10 cellular contexts compared by ENCODE assay signal in the genomic region with DNA sequence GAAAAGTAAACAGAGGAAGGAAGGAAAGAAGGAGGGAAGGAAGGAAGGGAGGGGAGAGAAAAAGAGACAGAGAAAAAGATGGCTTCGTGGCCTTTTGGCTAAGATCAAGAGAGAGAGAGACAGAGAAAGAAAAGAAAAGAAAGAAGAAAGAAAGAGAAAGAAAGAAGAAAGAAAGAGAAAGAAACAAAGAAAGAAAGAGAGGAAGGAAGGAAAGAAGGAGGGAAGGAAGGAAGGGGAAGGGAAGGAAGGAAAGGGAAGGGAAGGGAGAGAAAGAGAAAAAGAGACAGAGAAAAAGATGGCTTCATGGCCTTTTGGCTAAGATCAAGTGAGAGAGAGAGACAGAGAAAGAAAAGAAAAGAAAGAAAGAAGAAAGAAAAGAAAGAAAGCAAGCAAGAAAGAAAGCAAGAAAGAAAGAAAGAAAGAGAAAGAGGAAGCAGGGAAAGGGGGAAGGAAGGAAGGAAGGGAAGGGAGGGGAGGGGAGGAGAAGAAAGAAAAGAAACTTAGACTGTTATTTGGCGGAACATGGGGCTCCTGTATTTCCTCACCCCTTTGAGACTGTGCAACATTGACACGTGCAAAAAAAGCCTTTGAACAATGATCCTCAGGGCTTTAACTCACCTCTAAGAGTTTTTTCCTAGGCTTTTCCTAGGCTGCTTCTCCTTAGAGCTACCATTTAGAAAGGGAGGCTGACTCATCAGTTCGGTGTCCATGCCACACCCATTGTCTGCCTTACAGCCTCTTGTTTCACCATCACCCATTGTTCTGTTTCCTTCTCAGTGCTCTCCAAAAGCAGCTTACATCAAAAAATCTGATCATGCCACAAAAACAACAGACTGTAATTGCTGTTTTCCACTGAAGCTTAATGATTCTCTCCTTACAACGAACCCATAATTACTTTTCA.
DNase-seq lines count a peak whose midpoint lies in the region; TF ChIP-seq lines count a peak whose summit lies in the region.
"Had no signal": no experiment of that assay in that cellular context is flagged by ENCODE, and none has a peak within 500 bp of the region (broad histone marks: within the 10 kb centered on the region; RNA-seq: fewer than 3 reads in every experiment).

No MANE protein-coding gene starts in this region.

- H3K36me3 ChIP-seq in adipocyte (ENCODE audit: control insufficient read depth, insufficient read depth, low read length, severe bottlenecking), result no peaks in the 10 kb centered on the region

- H3K27ac Mint-ChIP-seq in progenitor cell of endocrine pancreas (no peak overlapping the region), mesothelial cell of epicardium (no peak overlapping the region)
- H3K27ac Mint-ChIP-seq: memory B cell had no signal

- DNase-seq in DMS53 (lab: John Stamatoyannopoulos, UW) (peak; percentile 64), LoVo (ENCODE audit: low spot score) (peak; percentile 73), adipocyte (ENCODE audit: low read depth) (peak; percentile 68), kidney tubule cell (ENCODE audit: low spot score) (peak; percentile 73), NCI-H526 (lab: John Stamatoyannopoulos, UW) (no peak), progenitor cell of endocrine pancreas (ENCODE audit: low spot score, unreplicated experiment) (no peak), mesothelial cell of epicardium (ENCODE audit: low spot score in 2 of 2, unreplicated experiment in 2 of 2) (no peak), activated gamma-delta T cell treated with Interleukin-2 at 50 U/mL for 16 hours (no peak)
- DNase-seq: activated CD8-positive, alpha-beta memory T cell treated with anti-CD3 and anti-CD28 coated beads, Interleukin-2, amount 50 U/mL, for 48 hours had no signal

- H3K9me3 Mint-ChIP-seq in progenitor cell of endocrine pancreas (ENCODE audit: low read depth) (no peaks in the 10 kb centered on the region), mesothelial cell of epicardium (no peaks in the 10 kb centered on the region)

- no peak for TF ChIP-seq CTCF in progenitor cell of endocrine pancreas (IDR thresholded peaks at IDR 0.05; ENCODE audit: unreplicated experiment)
- TF ChIP-seq CTCF in mesothelial cell of epicardium (IDR thresholded peaks at IDR 0.05; ENCODE audit: unreplicated experiment), result no peak

- H3K4me3 Mint-ChIP-seq in progenitor cell of endocrine pancreas (ENCODE audit: low read depth) (no peak overlapping the region), mesothelial cell of epicardium (no peak overlapping the region)
- H3K4me3 Mint-ChIP-seq: memory B cell had no signal

- H3K4me1 ChIP-seq in adipocyte (ENCODE audit: control insufficient read depth, insufficient read depth, low read length), result peaks cover 39% of the 10 kb centered on the region

- H3K27me3 Mint-ChIP-seq in progenitor cell of endocrine pancreas (peaks cover 16% of the 10 kb centered on the region), mesothelial cell of epicardium (ENCODE audit: low read depth) (peaks cover 6% of the 10 kb centered on the region)

- H3K4me3 ChIP-seq in adipocyte (ENCODE audit: low read length), result no peak overlapping the region

- H3K36me3 Mint-ChIP-seq in progenitor cell of endocrine pancreas (ENCODE audit: insufficient read depth) (no peaks in the 10 kb centered on the region), mesothelial cell of epicardium (no peaks in the 10 kb centered on the region)
- H3K36me3 Mint-ChIP-seq: memory B cell had no signal

- H3K9ac ChIP-seq in adipocyte (ENCODE audit: low read length), result no peak overlapping the region

- H3K27me3 ChIP-seq in adipocyte (replicated peaks; ENCODE audit: control insufficient read depth, insufficient read depth, low read length), result no peaks in the 10 kb centered on the region

- H3K4me1 Mint-ChIP-seq in progenitor cell of endocrine pancreas (ENCODE audit: low read depth) (no peaks in the 10 kb centered on the region), mesothelial cell of epicardium (no peaks in the 10 kb centered on the region)

- H3K9me3 ChIP-seq in adipocyte (ENCODE audit: control insufficient read depth, low read length), result no peaks in the 10 kb centered on the region

Comparison
In these comparisons a context has a peak if more than half of its experiments do, and no peak if none do; other contexts are left out.
1. DNase-seq: peak in DMS53 (single experiment), LoVo (single experiment), adipocyte (single experiment) and kidney tubule cell (single experiment); none in NCI-H526 (0 of 2), progenitor cell of endocrine pancreas (single experiment), mesothelial cell of epicardium (0 of 2) and activated gamma-delta T cell treated with Interleukin-2 at 50 U/mL for 16 hours (single experiment).